7 cellular contexts compared by ENCODE assay signal in genomic region chr2:160038662-160039061, GRCh38. TPM values are rescaled to one million over a fixed set of nuclear protein-coding genes. Genes with fewer than 3 reads are reported as not detected.
"Had no signal": no experiment of that assay in that cellular context is flagged by ENCODE, and none has a peak within 500 bp of the region (broad histone marks: within the 10 kb centered on the region; RNA-seq: fewer than 3 reads in every experiment).

No MANE protein-coding gene starts in this region.

RNA-seq across cellular contexts. Expression of gene PLA2R1, which starts 23.8 kb away (rescaled TPM):
- total RNA-seq: activated naive CD4-positive, alpha-beta T cell treated with anti-CD3 and anti-CD28 coated beads for 36 hours; activated naive CD4-positive, alpha-beta T cell treated with anti-CD3 and anti-CD28 coated beads, Interleukin-2, amount 50 U/mL, for 72 hours; activated naive CD8-positive, alpha-beta T cell treated with anti-CD3 and anti-CD28 coated beads for 36 hours; activated naive CD8-positive, alpha-beta T cell treated with anti-CD3 and anti-CD28 coated beads, Interleukin-2, amount 10 ng/mL, durations not matched to agents 7 days and 5 days; activated T-cell treated with anti-CD3 and anti-CD28 coated beads, Interleukin-2, amount 50 U/mL, for 72 hours; activated T-helper 1 cell treated with anti-CD3 and anti-CD28 coated beads, Interleukin-12 subunit alpha, Interleukin-12 subunit beta, Interleukin-2, Interleukin-4 antibody, amounts not matched to agents 30 ng/mL and 10 ng/mL and 1 ng/mL, durations not matched to agents 14 hours and 24 hours and 36 hours; activated T-helper 2 cell treated with anti-CD3 and anti-CD28 coated beads, Interferon-gamma antibody, Interleukin-2, Interleukin-4, amounts not matched to agents 10 μg/mL and 5 μg/mL and 100 μg/mL, durations not matched to agents 14 hours and 24 hours and 36 hours had no signal
